Comparison of ENCODE assay signal across 1 cellular context in the genomic region with DNA sequence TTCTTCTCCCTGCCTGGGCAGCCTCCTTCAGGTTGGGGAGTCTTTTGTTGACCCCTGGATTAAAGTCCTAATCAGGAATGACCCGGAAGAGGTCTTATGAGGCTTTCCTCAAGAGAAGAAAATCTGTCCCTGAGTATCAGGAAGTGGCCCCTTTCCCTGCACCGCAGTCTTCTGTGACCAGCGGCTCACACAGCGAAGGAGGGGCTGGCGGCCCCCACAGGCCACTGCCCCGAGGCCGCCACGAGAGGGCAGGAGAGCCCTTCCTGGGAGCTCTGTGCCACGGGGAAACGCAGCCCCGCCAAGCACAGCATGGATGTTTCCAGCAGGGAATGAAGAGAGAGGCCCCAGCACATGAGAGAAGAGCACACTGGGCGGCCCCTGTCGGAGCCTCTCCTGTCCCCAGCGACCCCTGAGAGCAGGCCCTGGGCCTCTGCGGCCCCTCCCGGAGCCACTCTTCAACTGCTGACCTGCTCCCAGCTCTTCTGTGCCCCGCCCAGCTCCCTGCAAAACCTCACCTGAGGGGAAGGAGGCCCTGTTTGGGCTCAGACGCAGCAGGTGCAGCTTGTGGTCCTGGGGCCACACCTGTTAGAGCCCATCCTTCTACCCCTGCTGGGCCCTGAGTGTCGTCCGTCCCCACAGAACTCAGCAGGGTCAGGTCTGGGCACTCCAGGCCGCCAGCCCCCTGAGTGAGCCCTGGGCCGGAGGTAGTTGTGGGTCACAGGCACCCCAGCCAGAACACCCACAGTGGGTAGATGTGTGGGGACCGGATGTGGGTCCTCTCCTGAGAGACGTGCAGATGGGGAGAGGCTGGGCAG.
A peak's percentile ranks its signal among the peaks of the same experiment; 100 is the strongest.
TF ChIP-seq lines count a peak whose summit lies in the region.

No MANE protein-coding gene starts in this region.

TF ChIP-seq in HepG2, 621 proteins besides CTCF, POLR2A, EP300 and RAD21 (continued from another document and continues in another):
- TF ChIP-seq, protein P1, sequence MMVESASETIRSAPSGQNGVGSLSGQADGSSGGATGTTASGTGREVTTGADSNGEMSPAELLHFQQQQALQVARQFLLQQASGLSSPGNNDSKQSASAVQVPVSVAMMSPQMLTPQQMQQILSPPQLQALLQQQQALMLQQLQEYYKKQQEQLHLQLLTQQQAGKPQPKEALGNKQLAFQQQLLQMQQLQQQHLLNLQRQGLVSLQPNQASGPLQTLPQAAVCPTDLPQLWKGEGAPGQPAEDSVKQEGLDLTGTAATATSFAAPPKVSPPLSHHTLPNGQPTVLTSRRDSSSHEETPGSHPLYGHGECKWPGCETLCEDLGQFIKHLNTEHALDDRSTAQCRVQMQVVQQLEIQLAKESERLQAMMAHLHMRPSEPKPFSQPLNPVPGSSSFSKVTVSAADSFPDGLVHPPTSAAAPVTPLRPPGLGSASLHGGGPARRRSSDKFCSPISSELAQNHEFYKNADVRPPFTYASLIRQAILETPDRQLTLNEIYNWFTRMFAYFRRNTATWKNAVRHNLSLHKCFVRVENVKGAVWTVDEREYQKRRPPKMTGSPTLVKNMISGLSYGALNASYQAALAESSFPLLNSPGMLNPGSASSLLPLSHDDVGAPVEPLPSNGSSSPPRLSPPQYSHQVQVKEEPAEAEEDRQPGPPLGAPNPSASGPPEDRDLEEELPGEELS (CRISPR knock-in tag; IDR thresholded peaks at IDR 0.05): peak; percentile 46; the same call in 1 of the 2 replicates
- TF ChIP-seq ZNF232 (CRISPR knock-in tag; IDR thresholded peaks at IDR 0.05; ENCODE audit: borderline replicate concordance) (no peak), KDM4B (CRISPR knock-in tag; IDR thresholded peaks at IDR 0.05) (no peak; the same call in 1 of the 2 replicates), HMG20A (CRISPR knock-in tag; IDR thresholded peaks at IDR 0.05; ENCODE audit: borderline replicate concordance) (peak; percentile 45; the same call in 1 of the 2 replicates), SP4 (CRISPR knock-in tag; IDR thresholded peaks at IDR 0.05) (no peak), ZFP62 (CRISPR knock-in tag; IDR thresholded peaks at IDR 0.05) (no peak), NR3C1 (CRISPR knock-in tag; IDR thresholded peaks at IDR 0.05) (no peak), CBX1 (IDR thresholded peaks at IDR 0.05; ENCODE audit: low read depth) (peak; percentile 45), ISX (CRISPR knock-in tag; conservative IDR thresholded peaks at IDR 0.05) (no peak), ZNF235 (CRISPR knock-in tag; IDR thresholded peaks at IDR 0.05; ENCODE audit: borderline replicate concordance) (no peak), ATF7-NPFF (CRISPR knock-in tag; IDR thresholded peaks at IDR 0.05; ENCODE audit: low read depth) (no peak)
- TF ChIP-seq, protein P2, sequence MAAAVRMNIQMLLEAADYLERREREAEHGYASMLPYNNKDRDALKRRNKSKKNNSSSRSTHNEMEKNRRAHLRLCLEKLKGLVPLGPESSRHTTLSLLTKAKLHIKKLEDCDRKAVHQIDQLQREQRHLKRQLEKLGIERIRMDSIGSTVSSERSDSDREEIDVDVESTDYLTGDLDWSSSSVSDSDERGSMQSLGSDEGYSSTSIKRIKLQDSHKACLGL (CRISPR knock-in tag; IDR thresholded peaks at IDR 0.05): peak; percentile 7; the same call in 1 of the 2 replicates
- TF ChIP-seq, protein P3, sequence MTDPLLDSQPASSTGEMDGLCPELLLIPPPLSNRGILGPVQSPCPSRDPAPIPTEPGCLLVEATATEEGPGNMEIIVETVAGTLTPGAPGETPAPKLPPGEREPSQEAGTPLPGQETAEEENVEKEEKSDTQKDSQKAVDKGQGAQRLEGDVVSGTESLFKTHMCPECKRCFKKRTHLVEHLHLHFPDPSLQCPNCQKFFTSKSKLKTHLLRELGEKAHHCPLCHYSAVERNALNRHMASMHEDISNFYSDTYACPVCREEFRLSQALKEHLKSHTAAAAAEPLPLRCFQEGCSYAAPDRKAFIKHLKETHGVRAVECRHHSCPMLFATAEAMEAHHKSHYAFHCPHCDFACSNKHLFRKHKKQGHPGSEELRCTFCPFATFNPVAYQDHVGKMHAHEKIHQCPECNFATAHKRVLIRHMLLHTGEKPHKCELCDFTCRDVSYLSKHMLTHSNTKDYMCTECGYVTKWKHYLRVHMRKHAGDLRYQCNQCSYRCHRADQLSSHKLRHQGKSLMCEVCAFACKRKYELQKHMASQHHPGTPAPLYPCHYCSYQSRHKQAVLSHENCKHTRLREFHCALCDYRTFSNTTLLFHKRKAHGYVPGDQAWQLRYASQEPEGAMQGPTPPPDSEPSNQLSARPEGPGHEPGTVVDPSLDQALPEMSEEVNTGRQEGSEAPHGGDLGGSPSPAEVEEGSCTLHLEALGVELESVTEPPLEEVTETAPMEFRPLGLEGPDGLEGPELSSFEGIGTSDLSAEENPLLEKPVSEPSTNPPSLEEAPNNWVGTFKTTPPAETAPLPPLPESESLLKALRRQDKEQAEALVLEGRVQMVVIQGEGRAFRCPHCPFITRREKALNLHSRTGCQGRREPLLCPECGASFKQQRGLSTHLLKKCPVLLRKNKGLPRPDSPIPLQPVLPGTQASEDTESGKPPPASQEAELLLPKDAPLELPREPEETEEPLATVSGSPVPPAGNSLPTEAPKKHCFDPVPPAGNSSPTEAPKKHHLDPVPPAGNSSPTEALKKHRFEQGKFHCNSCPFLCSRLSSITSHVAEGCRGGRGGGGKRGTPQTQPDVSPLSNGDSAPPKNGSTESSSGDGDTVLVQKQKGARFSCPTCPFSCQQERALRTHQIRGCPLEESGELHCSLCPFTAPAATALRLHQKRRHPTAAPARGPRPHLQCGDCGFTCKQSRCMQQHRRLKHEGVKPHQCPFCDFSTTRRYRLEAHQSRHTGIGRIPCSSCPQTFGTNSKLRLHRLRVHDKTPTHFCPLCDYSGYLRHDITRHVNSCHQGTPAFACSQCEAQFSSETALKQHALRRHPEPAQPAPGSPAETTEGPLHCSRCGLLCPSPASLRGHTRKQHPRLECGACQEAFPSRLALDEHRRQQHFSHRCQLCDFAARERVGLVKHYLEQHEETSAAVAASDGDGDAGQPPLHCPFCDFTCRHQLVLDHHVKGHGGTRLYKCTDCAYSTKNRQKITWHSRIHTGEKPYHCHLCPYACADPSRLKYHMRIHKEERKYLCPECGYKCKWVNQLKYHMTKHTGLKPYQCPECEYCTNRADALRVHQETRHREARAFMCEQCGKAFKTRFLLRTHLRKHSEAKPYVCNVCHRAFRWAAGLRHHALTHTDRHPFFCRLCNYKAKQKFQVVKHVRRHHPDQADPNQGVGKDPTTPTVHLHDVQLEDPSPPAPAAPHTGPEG (CRISPR knock-in tag; IDR thresholded peaks at IDR 0.05): no peak
- TF ChIP-seq, protein P4, sequence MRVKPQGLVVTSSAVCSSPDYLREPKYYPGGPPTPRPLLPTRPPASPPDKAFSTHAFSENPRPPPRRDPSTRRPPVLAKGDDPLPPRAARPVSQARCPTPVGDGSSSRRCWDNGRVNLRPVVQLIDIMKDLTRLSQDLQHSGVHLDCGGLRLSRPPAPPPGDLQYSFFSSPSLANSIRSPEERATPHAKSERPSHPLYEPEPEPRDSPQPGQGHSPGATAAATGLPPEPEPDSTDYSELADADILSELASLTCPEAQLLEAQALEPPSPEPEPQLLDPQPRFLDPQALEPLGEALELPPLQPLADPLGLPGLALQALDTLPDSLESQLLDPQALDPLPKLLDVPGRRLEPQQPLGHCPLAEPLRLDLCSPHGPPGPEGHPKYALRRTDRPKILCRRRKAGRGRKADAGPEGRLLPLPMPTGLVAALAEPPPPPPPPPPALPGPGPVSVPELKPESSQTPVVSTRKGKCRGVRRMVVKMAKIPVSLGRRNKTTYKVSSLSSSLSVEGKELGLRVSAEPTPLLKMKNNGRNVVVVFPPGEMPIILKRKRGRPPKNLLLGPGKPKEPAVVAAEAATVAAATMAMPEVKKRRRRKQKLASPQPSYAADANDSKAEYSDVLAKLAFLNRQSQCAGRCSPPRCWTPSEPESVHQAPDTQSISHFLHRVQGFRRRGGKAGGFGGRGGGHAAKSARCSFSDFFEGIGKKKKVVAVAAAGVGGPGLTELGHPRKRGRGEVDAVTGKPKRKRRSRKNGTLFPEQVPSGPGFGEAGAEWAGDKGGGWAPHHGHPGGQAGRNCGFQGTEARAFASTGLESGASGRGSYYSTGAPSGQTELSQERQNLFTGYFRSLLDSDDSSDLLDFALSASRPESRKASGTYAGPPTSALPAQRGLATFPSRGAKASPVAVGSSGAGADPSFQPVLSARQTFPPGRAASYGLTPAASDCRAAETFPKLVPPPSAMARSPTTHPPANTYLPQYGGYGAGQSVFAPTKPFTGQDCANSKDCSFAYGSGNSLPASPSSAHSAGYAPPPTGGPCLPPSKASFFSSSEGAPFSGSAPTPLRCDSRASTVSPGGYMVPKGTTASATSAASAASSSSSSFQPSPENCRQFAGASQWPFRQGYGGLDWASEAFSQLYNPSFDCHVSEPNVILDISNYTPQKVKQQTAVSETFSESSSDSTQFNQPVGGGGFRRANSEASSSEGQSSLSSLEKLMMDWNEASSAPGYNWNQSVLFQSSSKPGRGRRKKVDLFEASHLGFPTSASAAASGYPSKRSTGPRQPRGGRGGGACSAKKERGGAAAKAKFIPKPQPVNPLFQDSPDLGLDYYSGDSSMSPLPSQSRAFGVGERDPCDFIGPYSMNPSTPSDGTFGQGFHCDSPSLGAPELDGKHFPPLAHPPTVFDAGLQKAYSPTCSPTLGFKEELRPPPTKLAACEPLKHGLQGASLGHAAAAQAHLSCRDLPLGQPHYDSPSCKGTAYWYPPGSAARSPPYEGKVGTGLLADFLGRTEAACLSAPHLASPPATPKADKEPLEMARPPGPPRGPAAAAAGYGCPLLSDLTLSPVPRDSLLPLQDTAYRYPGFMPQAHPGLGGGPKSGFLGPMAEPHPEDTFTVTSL (CRISPR knock-in tag; IDR thresholded peaks at IDR 0.05; ENCODE audit: borderline replicate concordance): no peak; the same call in 1 of the 2 replicates
- TF ChIP-seq, protein P5, sequence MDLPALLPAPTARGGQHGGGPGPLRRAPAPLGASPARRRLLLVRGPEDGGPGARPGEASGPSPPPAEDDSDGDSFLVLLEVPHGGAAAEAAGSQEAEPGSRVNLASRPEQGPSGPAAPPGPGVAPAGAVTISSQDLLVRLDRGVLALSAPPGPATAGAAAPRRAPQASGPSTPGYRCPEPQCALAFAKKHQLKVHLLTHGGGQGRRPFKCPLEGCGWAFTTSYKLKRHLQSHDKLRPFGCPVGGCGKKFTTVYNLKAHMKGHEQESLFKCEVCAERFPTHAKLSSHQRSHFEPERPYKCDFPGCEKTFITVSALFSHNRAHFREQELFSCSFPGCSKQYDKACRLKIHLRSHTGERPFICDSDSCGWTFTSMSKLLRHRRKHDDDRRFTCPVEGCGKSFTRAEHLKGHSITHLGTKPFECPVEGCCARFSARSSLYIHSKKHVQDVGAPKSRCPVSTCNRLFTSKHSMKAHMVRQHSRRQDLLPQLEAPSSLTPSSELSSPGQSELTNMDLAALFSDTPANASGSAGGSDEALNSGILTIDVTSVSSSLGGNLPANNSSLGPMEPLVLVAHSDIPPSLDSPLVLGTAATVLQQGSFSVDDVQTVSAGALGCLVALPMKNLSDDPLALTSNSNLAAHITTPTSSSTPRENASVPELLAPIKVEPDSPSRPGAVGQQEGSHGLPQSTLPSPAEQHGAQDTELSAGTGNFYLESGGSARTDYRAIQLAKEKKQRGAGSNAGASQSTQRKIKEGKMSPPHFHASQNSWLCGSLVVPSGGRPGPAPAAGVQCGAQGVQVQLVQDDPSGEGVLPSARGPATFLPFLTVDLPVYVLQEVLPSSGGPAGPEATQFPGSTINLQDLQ (CRISPR knock-in tag; IDR thresholded peaks at IDR 0.05): no peak
- TF ChIP-seq, protein P6, sequence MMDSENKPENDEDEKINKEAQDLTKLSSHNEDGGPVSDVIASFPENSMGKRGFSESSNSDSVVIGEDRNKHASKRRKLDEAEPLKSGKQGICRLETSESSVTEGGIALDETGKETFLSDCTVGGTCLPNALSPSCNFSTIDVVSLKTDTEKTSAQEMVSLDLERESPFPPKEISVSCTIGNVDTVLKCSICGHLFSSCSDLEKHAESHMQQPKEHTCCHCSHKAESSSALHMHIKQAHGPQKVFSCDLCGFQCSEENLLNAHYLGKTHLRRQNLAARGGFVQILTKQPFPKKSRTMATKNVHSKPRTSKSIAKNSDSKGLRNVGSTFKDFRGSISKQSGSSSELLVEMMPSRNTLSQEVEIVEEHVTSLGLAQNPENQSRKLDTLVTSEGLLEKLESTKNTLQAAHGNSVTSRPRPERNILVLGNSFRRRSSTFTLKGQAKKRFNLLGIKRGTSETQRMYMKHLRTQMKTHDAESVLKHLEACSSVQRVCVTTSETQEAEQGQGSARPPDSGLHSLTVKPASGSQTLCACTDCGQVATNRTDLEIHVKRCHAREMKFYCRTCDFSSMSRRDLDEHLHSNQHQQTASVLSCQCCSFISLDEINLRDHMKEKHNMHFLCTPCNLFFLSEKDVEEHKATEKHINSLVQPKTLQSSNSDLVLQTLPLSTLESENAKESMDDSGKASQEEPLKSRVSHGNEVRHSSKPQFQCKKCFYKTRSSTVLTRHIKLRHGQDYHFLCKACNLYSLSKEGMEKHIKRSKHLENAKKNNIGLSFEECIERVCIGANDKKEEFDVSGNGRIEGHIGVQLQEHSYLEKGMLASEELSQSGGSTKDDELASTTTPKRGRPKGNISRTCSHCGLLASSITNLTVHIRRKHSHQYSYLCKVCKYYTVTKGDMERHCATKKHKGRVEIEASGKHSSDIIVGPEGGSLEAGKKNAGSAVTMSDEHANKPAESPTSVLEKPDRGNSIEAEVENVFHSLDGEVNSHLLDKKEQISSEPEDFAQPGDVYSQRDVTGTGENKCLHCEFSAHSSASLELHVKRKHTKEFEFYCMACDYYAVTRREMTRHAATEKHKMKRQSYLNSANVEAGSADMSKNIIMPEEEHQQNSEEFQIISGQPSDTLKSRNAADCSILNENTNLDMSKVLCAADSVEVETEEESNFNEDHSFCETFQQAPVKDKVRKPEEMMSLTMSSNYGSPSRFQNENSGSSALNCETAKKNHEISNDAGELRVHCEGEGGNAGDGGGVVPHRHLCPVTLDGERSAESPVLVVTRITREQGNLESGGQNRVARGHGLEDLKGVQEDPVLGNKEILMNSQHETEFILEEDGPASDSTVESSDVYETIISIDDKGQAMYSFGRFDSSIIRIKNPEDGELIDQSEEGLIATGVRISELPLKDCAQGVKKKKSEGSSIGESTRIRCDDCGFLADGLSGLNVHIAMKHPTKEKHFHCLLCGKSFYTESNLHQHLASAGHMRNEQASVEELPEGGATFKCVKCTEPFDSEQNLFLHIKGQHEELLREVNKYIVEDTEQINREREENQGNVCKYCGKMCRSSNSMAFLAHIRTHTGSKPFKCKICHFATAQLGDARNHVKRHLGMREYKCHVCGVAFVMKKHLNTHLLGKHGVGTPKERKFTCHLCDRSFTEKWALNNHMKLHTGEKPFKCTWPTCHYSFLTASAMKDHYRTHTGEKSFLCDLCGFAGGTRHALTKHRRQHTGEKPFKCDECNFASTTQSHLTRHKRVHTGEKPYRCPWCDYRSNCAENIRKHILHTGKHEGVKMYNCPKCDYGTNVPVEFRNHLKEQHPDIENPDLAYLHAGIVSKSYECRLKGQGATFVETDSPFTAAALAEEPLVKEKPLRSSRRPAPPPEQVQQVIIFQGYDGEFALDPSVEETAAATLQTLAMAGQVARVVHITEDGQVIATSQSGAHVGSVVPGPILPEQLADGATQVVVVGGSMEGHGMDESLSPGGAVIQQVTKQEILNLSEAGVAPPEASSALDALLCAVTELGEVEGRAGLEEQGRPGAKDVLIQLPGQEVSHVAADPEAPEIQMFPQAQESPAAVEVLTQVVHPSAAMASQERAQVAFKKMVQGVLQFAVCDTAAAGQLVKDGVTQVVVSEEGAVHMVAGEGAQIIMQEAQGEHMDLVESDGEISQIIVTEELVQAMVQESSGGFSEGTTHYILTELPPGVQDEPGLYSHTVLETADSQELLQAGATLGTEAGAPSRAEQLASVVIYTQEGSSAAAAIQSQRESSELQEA (CRISPR knock-in tag; IDR thresholded peaks at IDR 0.05; ENCODE audit: not compliant biosample characterization): no peak
